In the genomic region with DNA sequence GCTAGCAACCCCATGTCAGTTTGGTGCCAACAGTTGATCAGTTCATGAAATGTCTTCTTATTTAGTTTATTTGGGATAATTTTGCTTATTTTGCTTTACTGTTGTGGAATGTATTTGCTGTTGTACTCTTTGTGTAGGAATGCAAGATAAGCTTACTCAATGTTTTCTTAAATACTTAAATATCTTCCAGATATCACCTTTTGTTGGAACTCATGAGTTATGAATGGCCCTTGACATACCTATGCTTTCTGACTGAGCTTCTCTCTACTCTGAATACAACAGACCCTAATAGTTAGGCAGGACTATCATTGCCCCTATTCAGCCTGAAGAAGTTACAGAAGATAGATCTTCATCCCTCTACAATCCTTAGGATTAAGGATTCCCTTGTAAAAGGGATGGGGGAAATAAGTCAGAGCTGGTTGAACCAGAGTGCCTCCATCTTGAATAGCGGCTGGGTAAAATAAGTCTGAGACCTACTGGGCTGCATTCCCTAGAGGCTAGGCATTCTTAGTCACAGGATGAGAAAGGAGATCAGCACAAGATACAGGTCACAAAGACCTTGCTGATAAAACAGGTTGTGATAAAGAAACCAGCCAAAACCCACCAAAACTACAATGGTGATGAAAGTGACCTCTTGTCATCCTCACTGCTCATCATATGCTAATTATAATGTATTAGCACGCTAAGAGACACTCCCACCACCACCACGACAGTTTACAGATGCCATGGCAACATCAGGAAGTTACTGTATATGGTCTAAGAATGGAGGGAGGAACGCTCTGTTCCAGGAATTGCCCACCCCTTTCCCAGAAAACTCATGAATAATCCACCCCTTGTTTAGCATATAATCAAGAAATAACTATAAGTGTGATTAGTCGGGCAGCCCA, we compare ENCODE assay signal across 1 cellular context.
TF ChIP-seq lines count a peak whose summit lies in the region.

No MANE protein-coding gene starts in this region.

TF ChIP-seq in K562, 482 proteins besides CTCF, POLR2A, EP300 and RAD21:
- peak; percentile 33; the same call in 1 of the 2 replicates for TF ChIP-seq RFX1 (IDR thresholded peaks at IDR 0.05)
- TF ChIP-seq NR2C1 (IDR thresholded peaks at IDR 0.05): no peak
- no peak for TF ChIP-seq NR2C1 (tag; IDR thresholded peaks at IDR 0.05)
- no peak for TF ChIP-seq CC2D1A (IDR thresholded peaks at IDR 0.05)
- TF ChIP-seq, protein P1, sequence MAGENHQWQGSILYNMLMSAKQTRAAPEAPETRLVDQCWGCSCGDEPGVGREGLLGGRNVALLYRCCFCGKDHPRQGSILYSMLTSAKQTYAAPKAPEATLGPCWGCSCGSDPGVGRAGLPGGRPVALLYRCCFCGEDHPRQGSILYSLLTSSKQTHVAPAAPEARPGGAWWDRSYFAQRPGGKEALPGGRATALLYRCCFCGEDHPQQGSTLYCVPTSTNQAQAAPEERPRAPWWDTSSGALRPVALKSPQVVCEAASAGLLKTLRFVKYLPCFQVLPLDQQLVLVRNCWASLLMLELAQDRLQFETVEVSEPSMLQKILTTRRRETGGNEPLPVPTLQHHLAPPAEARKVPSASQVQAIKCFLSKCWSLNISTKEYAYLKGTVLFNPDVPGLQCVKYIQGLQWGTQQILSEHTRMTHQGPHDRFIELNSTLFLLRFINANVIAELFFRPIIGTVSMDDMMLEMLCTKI (IDR thresholded peaks at IDR 0.05; ENCODE audit: partially characterized antibody): no peak
- TF ChIP-seq, protein P2, sequence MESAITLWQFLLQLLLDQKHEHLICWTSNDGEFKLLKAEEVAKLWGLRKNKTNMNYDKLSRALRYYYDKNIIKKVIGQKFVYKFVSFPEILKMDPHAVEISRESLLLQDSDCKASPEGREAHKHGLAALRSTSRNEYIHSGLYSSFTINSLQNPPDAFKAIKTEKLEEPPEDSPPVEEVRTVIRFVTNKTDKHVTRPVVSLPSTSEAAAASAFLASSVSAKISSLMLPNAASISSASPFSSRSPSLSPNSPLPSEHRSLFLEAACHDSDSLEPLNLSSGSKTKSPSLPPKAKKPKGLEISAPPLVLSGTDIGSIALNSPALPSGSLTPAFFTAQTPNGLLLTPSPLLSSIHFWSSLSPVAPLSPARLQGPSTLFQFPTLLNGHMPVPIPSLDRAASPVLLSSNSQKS (CRISPR knock-in tag; IDR thresholded peaks at IDR 0.05): no peak
- TF ChIP-seq SNIP1 (IDR thresholded peaks at IDR 0.05; ENCODE audit: low read depth): no peak
- TF ChIP-seq HNRNPK (IDR thresholded peaks at IDR 0.05; ENCODE audit: low read depth, low read length, poor library complexity, severe bottlenecking): no peak
